Comparison of ENCODE assay signal across 1 cellular context in the genomic region with DNA sequence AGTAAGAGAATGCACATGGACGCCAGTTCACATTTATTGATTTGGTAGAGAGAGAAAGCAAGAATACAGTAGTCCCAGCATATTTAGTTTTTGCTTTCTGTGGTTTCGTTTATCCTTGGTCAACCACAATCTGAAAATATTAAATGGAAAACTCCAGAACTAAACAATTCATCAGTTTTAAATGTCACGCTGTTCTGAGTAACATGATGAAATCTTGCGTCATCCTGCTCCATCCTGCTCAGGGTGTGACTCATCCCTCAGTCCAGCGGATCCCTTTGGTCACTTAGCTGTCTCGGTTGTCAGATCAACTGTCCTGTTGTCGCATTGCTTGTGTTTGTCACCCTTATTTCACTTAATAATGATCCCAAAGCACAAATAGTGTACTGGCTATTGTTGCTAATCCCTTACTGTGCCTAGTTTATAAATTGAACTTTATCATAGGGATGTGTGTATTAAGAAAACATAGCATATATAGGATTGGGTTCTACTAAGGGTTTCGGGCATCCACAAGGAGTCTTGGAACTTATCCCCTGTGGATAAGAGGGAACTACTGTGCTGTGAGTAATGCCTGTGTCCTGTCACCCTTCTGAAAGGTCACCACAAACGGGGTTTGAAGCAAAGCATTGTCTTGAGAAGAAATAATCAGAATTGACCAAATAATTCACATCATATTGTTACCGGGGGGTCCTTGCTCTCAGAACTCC.
TF ChIP-seq lines count a peak whose summit lies in the region.

No MANE protein-coding gene starts in this region.

TF ChIP-seq in K562, 482 proteins besides CTCF, POLR2A, EP300 and RAD21 (continued from another document and continues in another):
- TF ChIP-seq, protein P1, sequence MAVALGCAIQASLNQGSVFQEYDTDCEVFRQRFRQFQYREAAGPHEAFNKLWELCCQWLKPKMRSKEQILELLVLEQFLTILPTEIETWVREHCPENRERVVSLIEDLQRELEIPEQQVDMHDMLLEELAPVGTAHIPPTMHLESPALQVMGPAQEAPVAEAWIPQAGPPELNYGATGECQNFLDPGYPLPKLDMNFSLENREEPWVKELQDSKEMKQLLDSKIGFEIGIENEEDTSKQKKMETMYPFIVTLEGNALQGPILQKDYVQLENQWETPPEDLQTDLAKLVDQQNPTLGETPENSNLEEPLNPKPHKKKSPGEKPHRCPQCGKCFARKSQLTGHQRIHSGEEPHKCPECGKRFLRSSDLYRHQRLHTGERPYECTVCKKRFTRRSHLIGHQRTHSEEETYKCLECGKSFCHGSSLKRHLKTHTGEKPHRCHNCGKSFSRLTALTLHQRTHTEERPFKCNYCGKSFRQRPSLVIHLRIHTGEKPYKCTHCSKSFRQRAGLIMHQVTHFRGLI (CRISPR knock-in tag; IDR thresholded peaks at IDR 0.05), result no peak
- TF ChIP-seq BDP1 (IDR thresholded peaks at IDR 0.05; ENCODE audit: insufficient read depth, insufficient read length), result no peak
- TF ChIP-seq PATZ1 (CRISPR knock-in tag; IDR thresholded peaks at IDR 0.05; ENCODE audit: borderline replicate concordance), result no peak
- TF ChIP-seq CLOCK (CRISPR knock-in tag; IDR thresholded peaks at IDR 0.05; ENCODE audit: borderline replicate concordance), result no peak
- TF ChIP-seq RFX1 (IDR thresholded peaks at IDR 0.05), result peak; percentile 13; the same call in 1 of the 2 replicates
- no peak for TF ChIP-seq RB1 (IDR thresholded peaks at IDR 0.05; ENCODE audit: low read depth)
- TF ChIP-seq NFRKB (IDR thresholded peaks at IDR 0.05; ENCODE audit: low read depth), result peak; percentile 63
- no peak for TF ChIP-seq MTA2 (IDR thresholded peaks at IDR 0.05; ENCODE audit: low read depth)
- peak; percentile 73 for TF ChIP-seq ZNF644 (tag; IDR thresholded peaks at IDR 0.05; ENCODE audit: low read depth)
- TF ChIP-seq FOSL1 (tag; conservative IDR thresholded peaks at IDR 0.05), result peak; percentile 99
- TF ChIP-seq POLR2G (IDR thresholded peaks at IDR 0.05; ENCODE audit: low read depth, low read length), result no peak
- TF ChIP-seq WHSC1 (IDR thresholded peaks at IDR 0.05; ENCODE audit: low read length), result no peak
- TF ChIP-seq, protein P2, sequence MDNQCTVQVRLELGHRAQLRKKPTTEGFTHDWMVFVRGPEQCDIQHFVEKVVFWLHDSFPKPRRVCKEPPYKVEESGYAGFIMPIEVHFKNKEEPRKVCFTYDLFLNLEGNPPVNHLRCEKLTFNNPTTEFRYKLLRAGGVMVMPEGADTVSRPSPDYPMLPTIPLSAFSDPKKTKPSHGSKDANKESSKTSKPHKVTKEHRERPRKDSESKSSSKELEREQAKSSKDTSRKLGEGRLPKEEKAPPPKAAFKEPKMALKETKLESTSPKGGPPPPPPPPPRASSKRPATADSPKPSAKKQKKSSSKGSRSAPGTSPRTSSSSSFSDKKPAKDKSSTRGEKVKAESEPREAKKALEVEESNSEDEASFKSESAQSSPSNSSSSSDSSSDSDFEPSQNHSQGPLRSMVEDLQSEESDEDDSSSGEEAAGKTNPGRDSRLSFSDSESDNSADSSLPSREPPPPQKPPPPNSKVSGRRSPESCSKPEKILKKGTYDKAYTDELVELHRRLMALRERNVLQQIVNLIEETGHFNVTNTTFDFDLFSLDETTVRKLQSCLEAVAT (IDR thresholded peaks at IDR 0.05), result no peak
- no peak for TF ChIP-seq REST (CRISPR knock-in tag; IDR thresholded peaks at IDR 0.05; ENCODE audit: low read depth)
- TF ChIP-seq DIDO1 (tag; IDR thresholded peaks at IDR 0.05; ENCODE audit: low read depth), result no peak
- TF ChIP-seq FOXJ2 (tag; IDR thresholded peaks at IDR 0.05), result no peak
- TF ChIP-seq KLF1 (tag; IDR thresholded peaks at IDR 0.05), result no peak
- TF ChIP-seq ZNF75A (CRISPR knock-in tag; IDR thresholded peaks at IDR 0.05), result no peak
- no peak; the same call in 1 of the 2 replicates for TF ChIP-seq GABPB1 (CRISPR knock-in tag; IDR thresholded peaks at IDR 0.05)
- TF ChIP-seq EGR1 (conservative IDR thresholded peaks at IDR 0.05), result no peak
- no peak for TF ChIP-seq RFX7 (CRISPR knock-in tag; IDR thresholded peaks at IDR 0.05)
- TF ChIP-seq MAFK (IDR thresholded peaks at IDR 0.05; ENCODE audit: low read length), result no peak
- TF ChIP-seq, protein P3, sequence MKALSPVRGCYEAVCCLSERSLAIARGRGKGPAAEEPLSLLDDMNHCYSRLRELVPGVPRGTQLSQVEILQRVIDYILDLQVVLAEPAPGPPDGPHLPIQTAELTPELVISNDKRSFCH (CRISPR knock-in tag; IDR thresholded peaks at IDR 0.05), result no peak
- TF ChIP-seq, protein P3 (tag; IDR thresholded peaks at IDR 0.05), result peak; percentile 85
- TF ChIP-seq BRD9 (IDR thresholded peaks at IDR 0.05; ENCODE audit: low read depth, partially characterized antibody), result peak; percentile 72
- TF ChIP-seq FOXJ3 (CRISPR knock-in tag; IDR thresholded peaks at IDR 0.05), result no peak
- no peak for TF ChIP-seq PHTF2 (CRISPR knock-in tag; IDR thresholded peaks at IDR 0.05)
- no peak for TF ChIP-seq NR2C1 (IDR thresholded peaks at IDR 0.05)
- TF ChIP-seq NR2C1 (tag; IDR thresholded peaks at IDR 0.05), result no peak; the same call in 1 of the 2 replicates
- TF ChIP-seq PTTG1 (tag; IDR thresholded peaks at IDR 0.05; ENCODE audit: low read depth), result no peak; the same call in 1 of the 2 replicates
- TF ChIP-seq ZNF134 (CRISPR knock-in tag; conservative IDR thresholded peaks at IDR 0.05), result no peak
- TF ChIP-seq PHF8 (IDR thresholded peaks at IDR 0.05; ENCODE audit: borderline replicate concordance, low read length), result no peak
- no peak for TF ChIP-seq CBX3 (IDR thresholded peaks at IDR 0.05; ENCODE audit: borderline replicate concordance in 1 of 2, low read length in 2 of 2)
- no peak for TF ChIP-seq ADNP (tag; IDR thresholded peaks at IDR 0.05)
- no peak; the same call in 1 of the 2 replicates for TF ChIP-seq TCFL5 (CRISPR knock-in tag; conservative IDR thresholded peaks at IDR 0.05)
- TF ChIP-seq, protein P4, sequence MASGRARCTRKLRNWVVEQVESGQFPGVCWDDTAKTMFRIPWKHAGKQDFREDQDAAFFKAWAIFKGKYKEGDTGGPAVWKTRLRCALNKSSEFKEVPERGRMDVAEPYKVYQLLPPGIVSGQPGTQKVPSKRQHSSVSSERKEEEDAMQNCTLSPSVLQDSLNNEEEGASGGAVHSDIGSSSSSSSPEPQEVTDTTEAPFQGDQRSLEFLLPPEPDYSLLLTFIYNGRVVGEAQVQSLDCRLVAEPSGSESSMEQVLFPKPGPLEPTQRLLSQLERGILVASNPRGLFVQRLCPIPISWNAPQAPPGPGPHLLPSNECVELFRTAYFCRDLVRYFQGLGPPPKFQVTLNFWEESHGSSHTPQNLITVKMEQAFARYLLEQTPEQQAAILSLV (tag; IDR thresholded peaks at IDR 0.05), result peak; percentile 98
- peak; percentile 23; the same call in 1 of the 2 replicates for TF ChIP-seq HDAC2 (IDR thresholded peaks at IDR 0.05)
- no peak for TF ChIP-seq NR1H2 (CRISPR knock-in tag; IDR thresholded peaks at IDR 0.05)
- no peak for TF ChIP-seq ZNF696 (CRISPR knock-in tag; conservative IDR thresholded peaks at IDR 0.05)
- no peak for TF ChIP-seq NELFE (IDR thresholded peaks at IDR 0.05; ENCODE audit: insufficient read depth, insufficient read length)
- no peak for TF ChIP-seq ZSCAN29 (IDR thresholded peaks at IDR 0.05)
- no peak for TF ChIP-seq SREBF1 (IDR thresholded peaks at IDR 0.05; ENCODE audit: borderline replicate concordance, low read depth, low read length)
- no peak for TF ChIP-seq MXI1 (IDR thresholded peaks at IDR 0.05; ENCODE audit: low read depth, low read length)
- no peak for TF ChIP-seq ZNF408 (CRISPR knock-in tag; IDR thresholded peaks at IDR 0.05; ENCODE audit: low read depth)
- TF ChIP-seq, protein P5, sequence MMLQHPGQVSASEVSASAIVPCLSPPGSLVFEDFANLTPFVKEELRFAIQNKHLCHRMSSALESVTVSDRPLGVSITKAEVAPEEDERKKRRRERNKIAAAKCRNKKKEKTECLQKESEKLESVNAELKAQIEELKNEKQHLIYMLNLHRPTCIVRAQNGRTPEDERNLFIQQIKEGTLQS (IDR thresholded peaks at IDR 0.05), result peak; percentile 100
- TF ChIP-seq, protein P5 (CRISPR knock-in tag; conservative IDR thresholded peaks at IDR 0.05), result peak; percentile 94
- TF ChIP-seq NONO (IDR thresholded peaks at IDR 0.05; ENCODE audit: low read depth in 2 of 2, low read length in 1 of 2), result no peak
- TF ChIP-seq DMBX1 (CRISPR knock-in tag; IDR thresholded peaks at IDR 0.05; ENCODE audit: borderline replicate concordance), result no peak
- no peak for TF ChIP-seq SMARCA5 (IDR thresholded peaks at IDR 0.05)
- no peak for TF ChIP-seq POLR2B (IDR thresholded peaks at IDR 0.05; ENCODE audit: low read depth, partially characterized antibody)
- TF ChIP-seq CEBPB (tag; IDR thresholded peaks at IDR 0.05), result peak; percentile 96
- no peak for TF ChIP-seq ZFX (CRISPR knock-in tag; IDR thresholded peaks at IDR 0.05)
- TF ChIP-seq KDM4B (IDR thresholded peaks at IDR 0.05; ENCODE audit: borderline replicate concordance in 2 of 2, low read depth in 1 of 2), result no peak
- TF ChIP-seq ZKSCAN8 (CRISPR knock-in tag; IDR thresholded peaks at IDR 0.05), result no peak
- TF ChIP-seq, protein P6, sequence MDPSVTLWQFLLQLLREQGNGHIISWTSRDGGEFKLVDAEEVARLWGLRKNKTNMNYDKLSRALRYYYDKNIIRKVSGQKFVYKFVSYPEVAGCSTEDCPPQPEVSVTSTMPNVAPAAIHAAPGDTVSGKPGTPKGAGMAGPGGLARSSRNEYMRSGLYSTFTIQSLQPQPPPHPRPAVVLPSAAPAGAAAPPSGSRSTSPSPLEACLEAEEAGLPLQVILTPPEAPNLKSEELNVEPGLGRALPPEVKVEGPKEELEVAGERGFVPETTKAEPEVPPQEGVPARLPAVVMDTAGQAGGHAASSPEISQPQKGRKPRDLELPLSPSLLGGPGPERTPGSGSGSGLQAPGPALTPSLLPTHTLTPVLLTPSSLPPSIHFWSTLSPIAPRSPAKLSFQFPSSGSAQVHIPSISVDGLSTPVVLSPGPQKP (CRISPR knock-in tag; IDR thresholded peaks at IDR 0.05), result no peak
- 0 out of 2 replicates have a peak, but pooled peaks have one; percentile 30 for TF ChIP-seq NCOA1 (IDR thresholded peaks at IDR 0.05; ENCODE audit: low read depth)
- no peak for TF ChIP-seq HNRNPL (IDR thresholded peaks at IDR 0.05; ENCODE audit: low read depth, low read length)
